Comparison of ENCODE assay signal across 8 cellular contexts in the genomic region with DNA sequence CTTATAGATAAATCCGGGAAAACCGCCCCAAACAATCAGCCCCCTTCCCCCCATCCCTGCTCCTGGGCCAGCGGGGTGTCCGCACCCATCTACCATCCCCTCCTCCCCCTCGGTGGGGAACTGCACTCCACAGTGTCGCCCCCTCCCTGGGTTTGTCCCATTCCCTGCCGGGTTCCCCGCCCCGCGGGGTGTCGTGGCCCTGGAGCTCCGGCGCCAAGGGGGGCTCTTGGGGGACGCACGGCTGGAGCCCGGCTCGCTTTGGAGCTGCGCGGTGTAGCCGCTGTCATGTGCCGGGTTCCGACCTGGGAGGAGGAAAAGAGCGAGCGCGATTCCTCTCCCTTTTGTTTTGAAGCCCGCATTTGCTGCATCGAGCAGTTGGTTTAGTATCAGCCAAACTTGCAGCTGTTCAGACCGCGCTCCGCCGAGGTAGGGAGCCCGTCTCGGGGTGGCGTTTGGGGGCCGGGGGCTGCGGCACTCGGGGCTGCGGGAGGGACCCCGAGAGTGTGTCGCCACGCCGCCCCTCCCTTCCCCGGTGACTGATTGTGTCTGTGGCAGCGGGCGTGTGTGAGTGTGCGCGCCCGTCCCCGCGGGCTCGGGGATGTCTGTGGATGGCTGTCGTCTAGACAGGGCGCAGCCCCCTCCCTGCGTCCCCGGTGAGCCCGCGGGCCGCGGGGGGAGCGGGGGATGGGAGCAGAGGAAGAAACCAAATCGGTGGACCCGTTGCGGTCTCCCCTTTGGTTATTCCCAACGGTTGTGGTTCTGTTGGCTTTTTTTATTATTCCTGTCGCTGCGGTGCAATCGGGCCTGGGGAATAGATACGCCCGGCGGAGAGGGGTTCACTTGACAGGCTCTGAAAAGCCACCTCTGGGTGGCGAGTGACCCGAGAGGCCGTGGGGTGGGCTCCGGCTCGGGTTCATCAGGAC. TPM values are rescaled to one million over a fixed set of nuclear protein-coding genes. Genes with fewer than 3 reads are reported as not detected.
DNase-seq lines count a peak whose midpoint lies in the region; ATAC-seq, FAIRE-seq and TF ChIP-seq lines count a peak whose summit lies in the region.

No MANE protein-coding gene starts in this region.

- peaks cover 3 to 42% (median 27%) of the 10 kb centered on the region in 9 donors for H3K4me1 ChIP-seq in heart right ventricle
- H3K4me1 ChIP-seq in pancreas: peaks cover 7 to 23% (median 13%) of the 10 kb centered on the region in 3 donors

- intact Hi-C loops in heart right ventricle (cut with DNase I) (loop anchor here in 6 of 10 donors (5.0 to 10.0 kb wide), 9 partner anchors 43 to 125 kb away; no protein-coding TSS in a partner anchor), pancreas (cut with DNase I) (no loop called here)

- DNase-seq in BJ (ENCODE audit: low read depth) (no peak), SK-MEL-5 (ENCODE audit: low read depth, low spot score) (peak; percentile 6), amygdala (lab: John Stamatoyannopoulos, UW) (peak in 39 of 56 donors; percentile 6 to 82 (median 60)), heart right ventricle (peak; percentile 29 to 45), pancreas (peak in 5 of 6 donors; percentile 27 to 79 (median 51)), DMS153 treated with DMSO at 0.1 percent for 48 hours (lab: John Stamatoyannopoulos, UW; ENCODE audit: unreplicated experiment) (no peak)

- no peaks in the 10 kb centered on the region for H3K36me3 ChIP-seq in BJ (ENCODE audit: control insufficient read depth, insufficient read depth, low read length)
- no peaks in the 10 kb centered on the region for H3K36me3 ChIP-seq in heart right ventricle
- H3K36me3 ChIP-seq in pancreas: no peaks in the 10 kb centered on the region

- WGBS in heart right ventricle, 2 donors: 0 to 1% methylated on average over 74 to 75 of the region's 75 CpGs
- WGBS in pancreas, 2 donors: 1% methylated on average over 60 to 75 of the region's 75 CpGs

- CTCF ChIA-PET in BJ (lab: Yijun Ruan, JAX): interaction anchor here (1.1 to 2.4 kb wide), 2 partner anchors 53 to 65 kb away, joined by 6 to 15 read pairs; no protein-coding TSS in a partner anchor

- peak overlapping the region; percentile 89 to 97 (median 95) for H3K27ac ChIP-seq in heart right ventricle
- H3K27ac ChIP-seq in pancreas: peak overlapping the region in 3 of 4 donors; percentile 32 to 87 (median 83)

- ATAC-seq in HG03135 (IDR thresholded peaks at IDR 0.05; ENCODE audit: unreplicated experiment): peak; percentile 5
- ATAC-seq in heart right ventricle: peak; percentile 14 to 56 (median 39)
- ATAC-seq in pancreas: peak; percentile 18 to 31 (median 26)
- no peak for ATAC-seq in HG03521 (IDR thresholded peaks at IDR 0.05; ENCODE audit: unreplicated experiment)

- H3K4me3 ChIP-seq in BJ (ENCODE audit: low read depth, low read length) (peak overlapping the region; percentile 95), heart right ventricle (peak overlapping the region; percentile 72 to 90 (median 88)), pancreas (peak overlapping the region; percentile 60 to 76 (median 70))

- no peaks in the 10 kb centered on the region for H3K9me3 ChIP-seq in heart right ventricle
- no peaks in the 10 kb centered on the region for H3K9me3 ChIP-seq in pancreas

- TF ChIP-seq CTCF in BJ (IDR thresholded peaks at IDR 0.05; ENCODE audit: insufficient read depth, low read depth, low read length) (no peak), heart right ventricle (IDR thresholded peaks at IDR 0.05) (no peak), pancreas (IDR thresholded peaks at IDR 0.05) (no peak)

- H3K27me3 ChIP-seq in BJ (ENCODE audit: control insufficient read depth, insufficient read depth, low read length) (no peaks in the 10 kb centered on the region), heart right ventricle (no peaks in the 10 kb centered on the region), pancreas (no peaks in the 10 kb centered on the region)

- POLR2A ChIA-PET in BJ (lab: Charles Lee): interaction anchor here (0.6 kb wide), 1 partner anchor 632 kb away, joined by 3 read pairs; no protein-coding TSS in a partner anchor

- FAIRE-seq in pancreas (lab: Jason Lieb, UNC): no peak

- in situ Hi-C loops in SK-MEL-5 (cut with HindIII; ENCODE audit: low pct_unique_long_range_greater_than_20kb, low sequenced_read_pairs): no loop called here

RNA-seq across cellular contexts. Expression of a gene that starts 0.8 kb away (rescaled TPM):
- polyA plus RNA-seq in BJ (2011; rRNA removed) (53.4 and 105 TPM in 2 replicates), heart right ventricle (10 to 100 TPM; 49.7 to 74.1 TPM), pancreas (10 to 100 TPM; 24.7 to 26.1 TPM)
- polyA minus RNA-seq in BJ (2011; rRNA and poly(A)+ RNA removed): 98.2 and 128 TPM in 2 replicates
- total RNA-seq in SK-MEL-5 (2014; rRNA removed; shearing (Covaris generic)): 3.7 and 6.2 TPM in 2 replicates
- polyA plus RNA-seq in SK-MEL-5 (2015; cell fraction: cytosol; rRNA removed): 7.9 and 9.4 TPM in 2 replicates
- polyA plus RNA-seq in SK-MEL-5 (2015; cell fraction: nucleus; rRNA removed): 18.7 and 24.6 TPM in 2 replicates
- total RNA-seq in heart right ventricle (10 to 100 TPM; 44.5 to 68.9 (median 58.9) TPM), pancreas (10 to 100 TPM; 15.1 to 27.4 (median 16.2) TPM)

Comparison
In these comparisons a context has a peak if more than half of its experiments do, and no peak if none do; other contexts are left out.
1. DNase-seq: peak in SK-MEL-5 (single experiment), amygdala (39 of 56), heart right ventricle (2 of 2) and pancreas (5 of 6); none in BJ (single experiment) and DMS153 treated with DMSO at 0.1 percent for 48 hours (single experiment).
2. intact Hi-C loops: an anchor here in heart right ventricle (5.0 to 10.0 kb wide); none called in pancreas.
3. Peak in every context shown above with its lines, with median percentiles within 50 percentile points of each other: H3K4me3 ChIP-seq.